17 cellular contexts compared by ENCODE assay signal in the genomic region with DNA sequence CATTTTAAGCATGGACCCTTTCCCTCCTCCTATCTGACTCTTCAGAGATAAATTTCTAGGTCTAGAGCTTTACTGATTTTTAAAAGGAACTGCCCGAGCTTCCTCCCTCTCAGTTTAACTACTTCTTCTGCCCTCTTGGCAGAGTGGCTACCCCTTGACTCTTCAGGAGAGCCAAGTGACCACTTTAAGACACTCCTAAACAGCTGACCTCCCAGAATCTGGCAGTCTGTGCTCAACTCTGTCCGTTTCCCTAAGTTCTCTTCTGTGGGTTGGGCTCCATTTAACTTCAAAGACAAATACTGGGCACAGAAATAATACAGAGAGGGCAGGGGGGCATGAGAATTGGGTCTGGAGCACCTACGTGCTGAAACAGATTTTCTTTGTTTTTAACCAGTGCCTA.
"Had no signal": no experiment of that assay in that cellular context is flagged by ENCODE, and none has a peak within 500 bp of the region (broad histone marks: within the 10 kb centered on the region; RNA-seq: fewer than 3 reads in every experiment).

No MANE protein-coding gene starts in this region.

- H3K4me1 Mint-ChIP-seq: activated CD4-positive, alpha-beta T cell treated with anti-CD3 and anti-CD28 coated beads, Interleukin-2, amount 10 ng/mL, durations not matched to agents 7 days and 5 days had no signal

- H3K27me3 ChIP-seq: breast epithelium, hepatocyte, spleen, suprapubic skin had no signal

- H3K9me3 Mint-ChIP-seq: activated CD4-positive, alpha-beta T cell treated with anti-CD3 and anti-CD28 coated beads, Interleukin-2, amount 10 ng/mL, durations not matched to agents 7 days and 5 days; activated naive CD8-positive, alpha-beta T cell treated with anti-CD3 and anti-CD28 coated beads for 36 hours; endodermal cell; nephron; stimulated activated naive CD8-positive, alpha-beta T cell treated with anti-CD3 and anti-CD28 coated beads, Interleukin-15, Interleukin-2, amounts not matched to agents 100 ng/mL and 50 ng/mL, for 24 hours; T-helper 2 cell treated with Interferon-gamma antibody and Interleukin-4, amounts not matched to agents 5 μg/mL and 100 μg/mL, for 36 hours had no signal

- H3K4me3 ChIP-seq: breast epithelium, hepatocyte, psoas muscle, right lobe of liver, spleen, suprapubic skin had no signal

- H3K9me3 ChIP-seq: breast epithelium, psoas muscle, right lobe of liver, spleen, suprapubic skin had no signal

- H3K4me1 ChIP-seq: breast epithelium, psoas muscle, right lobe of liver, spleen, suprapubic skin had no signal

- H3K4me2 ChIP-seq: hepatocyte had no signal

- H3K36me3 Mint-ChIP-seq: activated naive CD8-positive, alpha-beta T cell treated with anti-CD3 and anti-CD28 coated beads for 36 hours had no signal

- H3K79me2 ChIP-seq: hepatocyte had no signal

- ATAC-seq: psoas muscle, right lobe of liver had no signal

- DNase-seq: activated CD4-positive, alpha-beta T cell treated with anti-CD3 and anti-CD28 coated beads, Interleukin-2, amount 10 ng/mL, durations not matched to agents 7 days and 5 days; activated CD8-positive, alpha-beta memory T cell treated with anti-CD3 and anti-CD28 coated beads for 24 hours; activated naive CD8-positive, alpha-beta T cell treated with anti-CD3 and anti-CD28 coated beads for 36 hours; cerebellar nuclear complex; endodermal cell; erythroblast; islet precursor cell; psoas muscle; right lobe of liver; spleen; SW 1271 had no signal

- H3K4me3 Mint-ChIP-seq: activated CD4-positive, alpha-beta T cell treated with anti-CD3 and anti-CD28 coated beads, Interleukin-2, amount 10 ng/mL, durations not matched to agents 7 days and 5 days; activated naive CD8-positive, alpha-beta T cell treated with anti-CD3 and anti-CD28 coated beads for 36 hours; endodermal cell; nephron; stimulated activated naive CD8-positive, alpha-beta T cell treated with anti-CD3 and anti-CD28 coated beads, Interleukin-15, Interleukin-2, amounts not matched to agents 100 ng/mL and 50 ng/mL, for 24 hours; T-helper 2 cell treated with Interferon-gamma antibody and Interleukin-4, amounts not matched to agents 5 μg/mL and 100 μg/mL, for 36 hours had no signal

- H3K36me3 ChIP-seq: breast epithelium, right lobe of liver, spleen, suprapubic skin had no signal

- H3K27ac ChIP-seq: breast epithelium, hepatocyte, psoas muscle, right lobe of liver, suprapubic skin had no signal

- H2AFZ ChIP-seq: hepatocyte had no signal

- H3K27ac Mint-ChIP-seq: activated CD4-positive, alpha-beta T cell treated with anti-CD3 and anti-CD28 coated beads, Interleukin-2, amount 10 ng/mL, durations not matched to agents 7 days and 5 days; activated naive CD8-positive, alpha-beta T cell treated with anti-CD3 and anti-CD28 coated beads for 36 hours; endodermal cell; nephron; stimulated activated naive CD8-positive, alpha-beta T cell treated with anti-CD3 and anti-CD28 coated beads, Interleukin-15, Interleukin-2, amounts not matched to agents 100 ng/mL and 50 ng/mL, for 24 hours; T-helper 2 cell treated with Interferon-gamma antibody and Interleukin-4, amounts not matched to agents 5 μg/mL and 100 μg/mL, for 36 hours had no signal
